Comparison of ENCODE assay signal across 8 cellular contexts in genomic region chr18:77207540-77207939, GRCh38. TPM values are rescaled to one million over a fixed set of nuclear protein-coding genes. Genes with fewer than 3 reads are reported as not detected.
DNase-seq lines count a peak whose midpoint lies in the region; ATAC-seq, FAIRE-seq and TF ChIP-seq lines count a peak whose summit lies in the region.

No MANE protein-coding gene starts in this region.

- H3K27ac ChIP-seq in lung (ENCODE audit: low read depth in 1 of 2, low read length in 1 of 2): no peak overlapping the region

- H3K4me3 Mint-ChIP-seq in stimulated activated naive CD8-positive, alpha-beta T cell treated with anti-CD3 and anti-CD28 coated beads, Interleukin-15, amount 100 ng/mL, for 72 hours: peak overlapping the region; percentile 23 to 43

- no peak overlapping the region for H3K4me3 ChIP-seq in WI38 (ENCODE audit: low read depth, low read length)
- no peak overlapping the region for H3K4me3 ChIP-seq in lung

- peak overlapping the region; percentile 31 to 67 for H3K27ac Mint-ChIP-seq in stimulated activated naive CD8-positive, alpha-beta T cell treated with anti-CD3 and anti-CD28 coated beads, Interleukin-15, amount 100 ng/mL, for 72 hours

- ATAC-seq in GM21423 (IDR thresholded peaks at IDR 0.05; ENCODE audit: unreplicated experiment) (peak; percentile 38), lung (ENCODE audit: insufficient read depth, low FRiP score) (peak; percentile 56)
- ATAC-seq in stimulated activated naive CD8-positive, alpha-beta T cell treated with anti-CD3 and anti-CD28 coated beads, Interleukin-15, amount 100 ng/mL, for 72 hours: peak; percentile 80

- 34 to 51% methylated on average over 10 of the region's 10 CpGs for WGBS in lung, 2 donors

- peaks cover 5% of the 10 kb centered on the region for H3K27me3 Mint-ChIP-seq in stimulated activated naive CD8-positive, alpha-beta T cell treated with anti-CD3 and anti-CD28 coated beads, Interleukin-15, amount 100 ng/mL, for 72 hours

- no peaks in the 10 kb centered on the region for H3K27me3 ChIP-seq in lung (ENCODE audit: control insufficient read depth, insufficient read depth)

- TF ChIP-seq CTCF in WI38 (IDR thresholded peaks at IDR 0.05; ENCODE audit: low read depth, low read length): peak; percentile 65
- TF ChIP-seq CTCF in lung (IDR thresholded peaks at IDR 0.05; ENCODE audit: control extremely low read depth, extremely low read depth): peak; percentile 11

- no peaks in the 10 kb centered on the region for H3K36me3 ChIP-seq in lung (ENCODE audit: control insufficient read depth in 2 of 2, insufficient read depth in 2 of 2, low read length in 2 of 2)

- H3K9me3 Mint-ChIP-seq in stimulated activated naive CD8-positive, alpha-beta T cell treated with anti-CD3 and anti-CD28 coated beads, Interleukin-15, amount 100 ng/mL, for 72 hours: no peaks in the 10 kb centered on the region

- H3K4me1 Mint-ChIP-seq in stimulated activated naive CD8-positive, alpha-beta T cell treated with anti-CD3 and anti-CD28 coated beads, Interleukin-15, amount 100 ng/mL, for 72 hours: peaks cover 44% of the 10 kb centered on the region

- H3K9me3 ChIP-seq in lung (ENCODE audit: control insufficient read depth in 2 of 2, insufficient read depth in 1 of 2, low read length in 1 of 2): no peaks in the 10 kb centered on the region

- H3K4me1 ChIP-seq in lung (ENCODE audit: control insufficient read depth in 2 of 2, insufficient read depth in 2 of 2, low read length in 2 of 2): peaks cover 5 to 7% of the 10 kb centered on the region in 2 donors

- DNase-seq in CMK (ENCODE audit: low read depth): peak; percentile 4
- peak; percentile 30 for DNase-seq in MV-4-11 (lab: John Stamatoyannopoulos, UW)
- DNase-seq in dermis blood vessel endothelial cell: peak; percentile 84
- DNase-seq in lung (ENCODE audit: low spot score): peak; percentile 54
- peak; percentile 23 to 49 for DNase-seq in stimulated activated naive CD8-positive, alpha-beta T cell treated with anti-CD3 and anti-CD28 coated beads, Interleukin-15, amount 100 ng/mL, for 72 hours
- no peak for DNase-seq in H54 (ENCODE audit: insufficient read length, low spot score)

- no peak for FAIRE-seq in H54 (lab: Jason Lieb, UNC)

- TF ChIP-seq POLR2A in H54 (IDR thresholded peaks at IDR 0.05; ENCODE audit: low read depth, low read length): no peak

RNA-seq across cellular contexts. Expression of gene GALR1, which starts 42.1 kb away (rescaled TPM):
- total RNA-seq in dermis blood vessel endothelial cell (not detected in 2 replicates), lung (under 1 TPM in 1 of 2 donors, not detected in 1; 0.03 TPM)
- under 1 TPM in 1 of 2 donors, not detected in 1; under 0.01 TPM for polyA plus RNA-seq in lung
